34 cellular contexts compared by ENCODE assay signal in genomic region chr1:201032408-201032807, GRCh38.
"Had no signal": no experiment of that assay in that cellular context is flagged by ENCODE, and none has a peak within 500 bp of the region (broad histone marks: within the 10 kb centered on the region; RNA-seq: fewer than 3 reads in every experiment).

No MANE protein-coding gene starts in this region.

- H3K9ac ChIP-seq: KMS-11, SK-N-SH had no signal

- H3K4me3 Mint-ChIP-seq: activated CD4-positive, alpha-beta T cell treated with anti-CD3 and anti-CD28 coated beads for 36 hours; activated CD4-positive, alpha-beta T cell treated with anti-CD3 and anti-CD28 coated beads, Interleukin-2, amount 10 ng/mL, durations not matched to agents 7 days and 5 days; activated CD8-positive, alpha-beta T cell treated with anti-CD3 and anti-CD28 coated beads, Interleukin-2, amount 10 ng/mL, durations not matched to agents 7 days and 5 days; activated naive CD4-positive, alpha-beta T cell treated with anti-CD3 and anti-CD28 coated beads, Interleukin-2, amount 50 U/mL, for 24 hours; activated naive CD8-positive, alpha-beta T cell treated with anti-CD3 and anti-CD28 coated beads, Interleukin-2, amount 10 ng/mL, durations not matched to agents 7 days and 5 days; activated T-cell treated with anti-CD3 and anti-CD28 coated beads, Interleukin-2, amount 50 U/mL, for 24 hours; T-helper 1 cell treated with Interleukin-12 subunit alpha and Interleukin-12 subunit beta and Interleukin-4 antibody, amounts not matched to agents 30 μg/mL and 1 μg/mL, for 36 hours; T-helper 2 cell treated with Interferon-gamma antibody and Interleukin-4, amounts not matched to agents 5 μg/mL and 100 μg/mL, for 36 hours; WTC11 had no signal

- H3K4me3 ChIP-seq: body of pancreas, breast epithelium, SJSA1 had no signal

- FAIRE-seq: astrocyte, TTC549 had no signal

- H3K27ac ChIP-seq: body of pancreas, breast epithelium, KMS-11, SJSA1 had no signal

- H3K9me3 ChIP-seq: body of pancreas, breast epithelium, SJSA1, SK-N-SH had no signal

- H3K36me3 ChIP-seq: breast epithelium, SJSA1 had no signal

- H3K36me3 Mint-ChIP-seq: activated naive CD4-positive, alpha-beta T cell treated with anti-CD3 and anti-CD28 coated beads, Interleukin-2, amount 50 U/mL, for 24 hours; activated naive CD8-positive, alpha-beta T cell treated with anti-CD3 and anti-CD28 coated beads, Interleukin-2, amount 10 ng/mL, durations not matched to agents 7 days and 5 days; WTC11 had no signal

- H3K4me2 ChIP-seq: KMS-11, SK-N-SH had no signal

- DNase-seq: activated CD4-positive, alpha-beta T cell treated with anti-CD3 and anti-CD28 coated beads for 36 hours; activated CD4-positive, alpha-beta T cell treated with anti-CD3 and anti-CD28 coated beads, Interleukin-2, amount 10 ng/mL, durations not matched to agents 7 days and 5 days; activated CD4-positive, alpha-beta T cell treated with anti-CD3 and anti-CD28 coated beads, Interleukin-2, amount 50 U/mL, for 48 hours; activated CD8-positive, alpha-beta T cell treated with anti-CD3 and anti-CD28 coated beads, Interleukin-2, amount 10 ng/mL, durations not matched to agents 7 days and 5 days; activated gamma-delta T cell; activated naive CD4-positive, alpha-beta T cell treated with Interleukin-2 at 50 U/mL for 16 hours; activated naive CD8-positive, alpha-beta T cell treated with anti-CD3 and anti-CD28 coated beads, Interleukin-2, amount 10 ng/mL, durations not matched to agents 7 days and 5 days; activated T-cell treated with anti-CD3 and anti-CD28 coated beads, Interleukin-2, amount 50 U/mL, for 24 hours; amygdala; body of pancreas; MM.1S; MV-4-11; NCI-H1092; NCI-H1436 treated with DMSO at 0.1 percent for 48 hours; NCI-H187; NCI-H2029 treated with DMSO at 0.1 percent for 48 hours; NCI-H2107; NCI-H2171; NCI-H510A; NCI-H69; SHP77 treated with DMSO at 0.1 percent for 48 hours; SK-N-SH had no signal

- H3K9me3 Mint-ChIP-seq: activated CD4-positive, alpha-beta T cell treated with anti-CD3 and anti-CD28 coated beads, Interleukin-2, amount 10 ng/mL, durations not matched to agents 7 days and 5 days; activated naive CD4-positive, alpha-beta T cell treated with anti-CD3 and anti-CD28 coated beads, Interleukin-2, amount 50 U/mL, for 24 hours; activated naive CD8-positive, alpha-beta T cell treated with anti-CD3 and anti-CD28 coated beads, Interleukin-2, amount 10 ng/mL, durations not matched to agents 7 days and 5 days; activated T-cell treated with anti-CD3 and anti-CD28 coated beads, Interleukin-2, amount 50 U/mL, for 24 hours; activated T-helper 2 cell treated with anti-CD3 and anti-CD28 coated beads, Interferon-gamma antibody, Interleukin-2, Interleukin-4, amounts not matched to agents 10 μg/mL and 5 μg/mL and 100 μg/mL, durations not matched to agents 14 hours and 24 hours and 36 hours; T-helper 1 cell treated with Interleukin-12 subunit alpha and Interleukin-12 subunit beta and Interleukin-4 antibody, amounts not matched to agents 30 μg/mL and 1 μg/mL, for 36 hours; T-helper 2 cell treated with Interferon-gamma antibody and Interleukin-4, amounts not matched to agents 5 μg/mL and 100 μg/mL, for 36 hours; WTC11 had no signal

- H3K4me1 Mint-ChIP-seq: activated naive CD4-positive, alpha-beta T cell treated with anti-CD3 and anti-CD28 coated beads, Interleukin-2, amount 50 U/mL, for 24 hours; activated naive CD8-positive, alpha-beta T cell treated with anti-CD3 and anti-CD28 coated beads, Interleukin-2, amount 10 ng/mL, durations not matched to agents 7 days and 5 days; WTC11 had no signal

- H3K27ac Mint-ChIP-seq: activated CD4-positive, alpha-beta T cell treated with anti-CD3 and anti-CD28 coated beads for 36 hours; activated CD4-positive, alpha-beta T cell treated with anti-CD3 and anti-CD28 coated beads, Interleukin-2, amount 10 ng/mL, durations not matched to agents 7 days and 5 days; activated CD8-positive, alpha-beta T cell treated with anti-CD3 and anti-CD28 coated beads, Interleukin-2, amount 10 ng/mL, durations not matched to agents 7 days and 5 days; activated naive CD4-positive, alpha-beta T cell treated with anti-CD3 and anti-CD28 coated beads, Interleukin-2, amount 50 U/mL, for 24 hours; activated naive CD8-positive, alpha-beta T cell treated with anti-CD3 and anti-CD28 coated beads, Interleukin-2, amount 10 ng/mL, durations not matched to agents 7 days and 5 days; activated T-cell treated with anti-CD3 and anti-CD28 coated beads, Interleukin-2, amount 50 U/mL, for 24 hours; activated T-helper 2 cell treated with anti-CD3 and anti-CD28 coated beads, Interferon-gamma antibody, Interleukin-2, Interleukin-4, amounts not matched to agents 10 μg/mL and 5 μg/mL and 100 μg/mL, durations not matched to agents 14 hours and 24 hours and 36 hours; T-helper 1 cell treated with Interleukin-12 subunit alpha and Interleukin-12 subunit beta and Interleukin-4 antibody, amounts not matched to agents 30 μg/mL and 1 μg/mL, for 36 hours; T-helper 2 cell treated with Interferon-gamma antibody and Interleukin-4, amounts not matched to agents 5 μg/mL and 100 μg/mL, for 36 hours; WTC11 had no signal

- H3K27me3 Mint-ChIP-seq: activated CD4-positive, alpha-beta T cell treated with anti-CD3 and anti-CD28 coated beads for 36 hours; activated CD4-positive, alpha-beta T cell treated with anti-CD3 and anti-CD28 coated beads, Interleukin-2, amount 10 ng/mL, durations not matched to agents 7 days and 5 days; activated naive CD4-positive, alpha-beta T cell treated with anti-CD3 and anti-CD28 coated beads, Interleukin-2, amount 50 U/mL, for 24 hours; activated naive CD8-positive, alpha-beta T cell treated with anti-CD3 and anti-CD28 coated beads, Interleukin-2, amount 10 ng/mL, durations not matched to agents 7 days and 5 days; activated T-cell treated with anti-CD3 and anti-CD28 coated beads, Interleukin-2, amount 50 U/mL, for 24 hours had no signal

- ATAC-seq: activated CD4-positive, alpha-beta T cell treated with anti-CD3 and anti-CD28 coated beads for 36 hours; activated CD4-positive, CD25-positive, alpha-beta regulatory T cell treated with anti-CD3 and anti-CD28 coated beads, Interleukin-2, amount 50 U/mL, for 24 hours; activated CD8-positive, alpha-beta T cell treated with anti-CD3 and anti-CD28 coated beads, Interleukin-2, amount 10 ng/mL, durations not matched to agents 7 days and 5 days; body of pancreas; Panc1; WTC11 had no signal

- H3K4me1 ChIP-seq: breast epithelium, SJSA1 had no signal

- H3K27me3 ChIP-seq: body of pancreas, SJSA1 had no signal
